ENCODE assay signal across 18 cellular contexts in genomic region chr5:172945151-172945550, GRCh38.
"Had no signal": no experiment of that assay in that cellular context is flagged by ENCODE, and none has a peak within 500 bp of the region (broad histone marks: within the 10 kb centered on the region; RNA-seq: fewer than 3 reads in every experiment).

No MANE protein-coding gene starts in this region.

- H3K9me3 Mint-ChIP-seq: activated naive CD8-positive, alpha-beta T cell treated with anti-CD3 and anti-CD28 coated beads, Interleukin-2, amount 10 ng/mL, durations not matched to agents 7 days and 5 days; activated T-cell treated with anti-CD3 and anti-CD28 coated beads, Interleukin-2, amount 50 U/mL, for 24 hours; central memory CD8-positive, alpha-beta T cell; dendritic cell treated with granulocyte-macrophage colony-stimulating factor and Interleukin-4, amounts not matched to agents 40 ng/mL and 50 ng/mL, for 4 days; effector memory CD8-positive, alpha-beta T cell; naive thymus-derived CD4-positive, alpha-beta T cell; stimulated activated naive CD8-positive, alpha-beta T cell treated with anti-CD3 and anti-CD28 coated beads, Interleukin-15, Interleukin-2, amounts not matched to agents 100 ng/mL and 50 ng/mL, for 24 hours had no signal

- H3K4me1 ChIP-seq: testis had no signal

- DNase-seq: activated CD4-positive, alpha-beta T cell treated with anti-CD3 and anti-CD28 coated beads, Interleukin-2, amount 50 U/mL, for 48 hours; activated CD4-positive, CD25-positive, alpha-beta regulatory T cell treated with anti-CD3 and anti-CD28 coated beads, Interleukin-2, amount 50 U/mL, for 72 hours; activated CD8-positive, alpha-beta memory T cell treated with anti-CD3 and anti-CD28 coated beads, Interleukin-2, amount 10 ng/mL, durations not matched to agents 7 days and 5 days; activated effector memory CD4-positive, alpha-beta T cell treated with anti-CD3 and anti-CD28 coated beads, Interleukin-2, amount 50 U/mL, for 16 hours; activated naive CD8-positive, alpha-beta T cell treated with anti-CD3 and anti-CD28 coated beads, Interleukin-2, amount 10 ng/mL, durations not matched to agents 7 days and 5 days; activated T-cell treated with anti-CD3 and anti-CD28 coated beads, Interleukin-2, amount 50 U/mL, for 24 hours; effector memory CD8-positive, alpha-beta T cell; hypothalamus; left cardiac atrium; naive thymus-derived CD4-positive, alpha-beta T cell; stimulated activated CD4-positive, alpha-beta T cell treated with anti-CD3 and anti-CD28 coated beads, Interleukin-12 subunit alpha, Interleukin-12 subunit beta, amount 100 ng/mL, for 4 hours; testis had no signal

- H3K4me3 Mint-ChIP-seq: activated CD8-positive, alpha-beta memory T cell treated with anti-CD3 and anti-CD28 coated beads, Interleukin-2, amount 10 ng/mL, durations not matched to agents 7 days and 5 days; activated naive CD8-positive, alpha-beta T cell treated with anti-CD3 and anti-CD28 coated beads, Interleukin-2, amount 10 ng/mL, durations not matched to agents 7 days and 5 days; activated T-cell treated with anti-CD3 and anti-CD28 coated beads, Interleukin-2, amount 50 U/mL, for 24 hours; central memory CD8-positive, alpha-beta T cell; dendritic cell treated with granulocyte-macrophage colony-stimulating factor and Interleukin-4, amounts not matched to agents 40 ng/mL and 50 ng/mL, for 4 days; effector memory CD8-positive, alpha-beta T cell; naive thymus-derived CD4-positive, alpha-beta T cell; stimulated activated naive CD8-positive, alpha-beta T cell treated with anti-CD3 and anti-CD28 coated beads, Interleukin-15, Interleukin-2, amounts not matched to agents 100 ng/mL and 50 ng/mL, for 24 hours had no signal

- H3K27ac Mint-ChIP-seq: activated CD8-positive, alpha-beta memory T cell treated with anti-CD3 and anti-CD28 coated beads, Interleukin-2, amount 10 ng/mL, durations not matched to agents 7 days and 5 days; activated naive CD8-positive, alpha-beta T cell treated with anti-CD3 and anti-CD28 coated beads, Interleukin-2, amount 10 ng/mL, durations not matched to agents 7 days and 5 days; activated T-cell treated with anti-CD3 and anti-CD28 coated beads, Interleukin-2, amount 50 U/mL, for 24 hours; dendritic cell treated with granulocyte-macrophage colony-stimulating factor and Interleukin-4, amounts not matched to agents 40 ng/mL and 50 ng/mL, for 4 days; stimulated activated naive CD8-positive, alpha-beta T cell treated with anti-CD3 and anti-CD28 coated beads, Interleukin-15, Interleukin-2, amounts not matched to agents 100 ng/mL and 50 ng/mL, for 24 hours had no signal

- H3K27ac ChIP-seq: neutrophil, right atrium auricular region, testis had no signal

- H3K27me3 ChIP-seq: neutrophil, right atrium auricular region, testis had no signal

- H3K4me3 ChIP-seq: lung, right atrium auricular region, testis had no signal

- ATAC-seq: activated CD8-positive, alpha-beta memory T cell treated with anti-CD3 and anti-CD28 coated beads, Interleukin-2, amount 10 ng/mL, durations not matched to agents 7 days and 5 days; effector memory CD8-positive, alpha-beta T cell; left cardiac atrium; naive thymus-derived CD4-positive, alpha-beta T cell had no signal

- H3K9me3 ChIP-seq: neutrophil, right atrium auricular region, testis had no signal

- H3K27me3 Mint-ChIP-seq: activated CD8-positive, alpha-beta memory T cell treated with anti-CD3 and anti-CD28 coated beads, Interleukin-2, amount 10 ng/mL, durations not matched to agents 7 days and 5 days; activated naive CD8-positive, alpha-beta T cell treated with anti-CD3 and anti-CD28 coated beads, Interleukin-2, amount 10 ng/mL, durations not matched to agents 7 days and 5 days; activated T-cell treated with anti-CD3 and anti-CD28 coated beads, Interleukin-2, amount 50 U/mL, for 24 hours; central memory CD8-positive, alpha-beta T cell; dendritic cell treated with granulocyte-macrophage colony-stimulating factor and Interleukin-4, amounts not matched to agents 40 ng/mL and 50 ng/mL, for 4 days; effector memory CD8-positive, alpha-beta T cell; naive thymus-derived CD4-positive, alpha-beta T cell; stimulated activated naive CD8-positive, alpha-beta T cell treated with anti-CD3 and anti-CD28 coated beads, Interleukin-15, Interleukin-2, amounts not matched to agents 100 ng/mL and 50 ng/mL, for 24 hours had no signal

- H3K4me1 Mint-ChIP-seq: activated CD8-positive, alpha-beta memory T cell treated with anti-CD3 and anti-CD28 coated beads, Interleukin-2, amount 10 ng/mL, durations not matched to agents 7 days and 5 days; central memory CD8-positive, alpha-beta T cell had no signal
